1 cellular context compared by ENCODE assay signal in the genomic region with DNA sequence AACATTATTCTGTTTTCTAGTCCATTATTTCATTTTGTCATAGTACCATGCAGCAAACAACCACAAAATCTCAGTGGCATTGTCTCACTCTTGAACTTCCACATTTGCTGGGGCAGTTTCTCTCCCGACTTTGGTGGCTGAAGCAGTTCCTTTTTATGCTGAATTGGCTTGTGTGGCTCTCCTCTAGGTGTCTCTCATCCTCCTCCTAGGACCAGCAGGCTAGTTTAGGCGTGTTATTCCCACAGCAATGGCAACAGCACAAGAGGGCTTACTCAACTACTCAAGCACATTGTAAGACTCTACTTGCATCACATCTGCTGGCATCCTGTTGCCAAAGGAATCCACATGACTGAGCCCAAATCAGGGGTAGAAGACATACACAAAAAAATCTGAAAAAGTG.
TF ChIP-seq lines count a peak whose summit lies in the region.

No MANE protein-coding gene starts in this region.

TF ChIP-seq in HepG2, 621 proteins besides CTCF, POLR2A, EP300 and RAD21 (continued from another document):
- TF ChIP-seq, protein P1, sequence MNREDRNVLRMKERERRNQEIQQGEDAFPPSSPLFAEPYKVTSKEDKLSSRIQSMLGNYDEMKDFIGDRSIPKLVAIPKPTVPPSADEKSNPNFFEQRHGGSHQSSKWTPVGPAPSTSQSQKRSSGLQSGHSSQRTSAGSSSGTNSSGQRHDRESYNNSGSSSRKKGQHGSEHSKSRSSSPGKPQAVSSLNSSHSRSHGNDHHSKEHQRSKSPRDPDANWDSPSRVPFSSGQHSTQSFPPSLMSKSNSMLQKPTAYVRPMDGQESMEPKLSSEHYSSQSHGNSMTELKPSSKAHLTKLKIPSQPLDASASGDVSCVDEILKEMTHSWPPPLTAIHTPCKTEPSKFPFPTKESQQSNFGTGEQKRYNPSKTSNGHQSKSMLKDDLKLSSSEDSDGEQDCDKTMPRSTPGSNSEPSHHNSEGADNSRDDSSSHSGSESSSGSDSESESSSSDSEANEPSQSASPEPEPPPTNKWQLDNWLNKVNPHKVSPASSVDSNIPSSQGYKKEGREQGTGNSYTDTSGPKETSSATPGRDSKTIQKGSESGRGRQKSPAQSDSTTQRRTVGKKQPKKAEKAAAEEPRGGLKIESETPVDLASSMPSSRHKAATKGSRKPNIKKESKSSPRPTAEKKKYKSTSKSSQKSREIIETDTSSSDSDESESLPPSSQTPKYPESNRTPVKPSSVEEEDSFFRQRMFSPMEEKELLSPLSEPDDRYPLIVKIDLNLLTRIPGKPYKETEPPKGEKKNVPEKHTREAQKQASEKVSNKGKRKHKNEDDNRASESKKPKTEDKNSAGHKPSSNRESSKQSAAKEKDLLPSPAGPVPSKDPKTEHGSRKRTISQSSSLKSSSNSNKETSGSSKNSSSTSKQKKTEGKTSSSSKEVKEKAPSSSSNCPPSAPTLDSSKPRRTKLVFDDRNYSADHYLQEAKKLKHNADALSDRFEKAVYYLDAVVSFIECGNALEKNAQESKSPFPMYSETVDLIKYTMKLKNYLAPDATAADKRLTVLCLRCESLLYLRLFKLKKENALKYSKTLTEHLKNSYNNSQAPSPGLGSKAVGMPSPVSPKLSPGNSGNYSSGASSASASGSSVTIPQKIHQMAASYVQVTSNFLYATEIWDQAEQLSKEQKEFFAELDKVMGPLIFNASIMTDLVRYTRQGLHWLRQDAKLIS (CRISPR knock-in tag; IDR thresholded peaks at IDR 0.05) = no peak
- TF ChIP-seq TAF15 (IDR thresholded peaks at IDR 0.05; ENCODE audit: low read depth, low read length, poor library complexity, severe bottlenecking) (no peak), RFX1 (IDR thresholded peaks at IDR 0.05) (no peak), FOSL2 (CRISPR knock-in tag; IDR thresholded peaks at IDR 0.05) (no peak), MATR3 (CRISPR knock-in tag; IDR thresholded peaks at IDR 0.05) (no peak), CBX2 (IDR thresholded peaks at IDR 0.05; ENCODE audit: low read depth, low read length) (no peak), CBX2 (CRISPR knock-in tag; IDR thresholded peaks at IDR 0.05; ENCODE audit: low read depth) (no peak), ZNF777 (CRISPR knock-in tag; IDR thresholded peaks at IDR 0.05) (no peak), ZNF572 (CRISPR knock-in tag; IDR thresholded peaks at IDR 0.05) (no peak), ARNTL (CRISPR knock-in tag; IDR thresholded peaks at IDR 0.05) (no peak), HHEX (CRISPR knock-in tag; IDR thresholded peaks at IDR 0.05) (no peak), ZBTB7B (CRISPR knock-in tag; IDR thresholded peaks at IDR 0.05) (no peak), TOPORS (CRISPR knock-in tag; IDR thresholded peaks at IDR 0.05) (no peak), RARA (CRISPR knock-in tag; IDR thresholded peaks at IDR 0.05) (no peak), KLF13 (CRISPR knock-in tag; IDR thresholded peaks at IDR 0.05) (no peak)
- TF ChIP-seq, protein P2, sequence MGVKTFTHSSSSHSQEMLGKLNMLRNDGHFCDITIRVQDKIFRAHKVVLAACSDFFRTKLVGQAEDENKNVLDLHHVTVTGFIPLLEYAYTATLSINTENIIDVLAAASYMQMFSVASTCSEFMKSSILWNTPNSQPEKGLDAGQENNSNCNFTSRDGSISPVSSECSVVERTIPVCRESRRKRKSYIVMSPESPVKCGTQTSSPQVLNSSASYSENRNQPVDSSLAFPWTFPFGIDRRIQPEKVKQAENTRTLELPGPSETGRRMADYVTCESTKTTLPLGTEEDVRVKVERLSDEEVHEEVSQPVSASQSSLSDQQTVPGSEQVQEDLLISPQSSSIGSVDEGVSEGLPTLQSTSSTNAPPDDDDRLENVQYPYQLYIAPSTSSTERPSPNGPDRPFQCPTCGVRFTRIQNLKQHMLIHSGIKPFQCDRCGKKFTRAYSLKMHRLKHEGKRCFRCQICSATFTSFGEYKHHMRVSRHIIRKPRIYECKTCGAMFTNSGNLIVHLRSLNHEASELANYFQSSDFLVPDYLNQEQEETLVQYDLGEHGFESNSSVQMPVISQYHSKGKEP (CRISPR knock-in tag; IDR thresholded peaks at IDR 0.05) = no peak
